Comparison of ENCODE assay signal across 21 cellular contexts in the genomic region with DNA sequence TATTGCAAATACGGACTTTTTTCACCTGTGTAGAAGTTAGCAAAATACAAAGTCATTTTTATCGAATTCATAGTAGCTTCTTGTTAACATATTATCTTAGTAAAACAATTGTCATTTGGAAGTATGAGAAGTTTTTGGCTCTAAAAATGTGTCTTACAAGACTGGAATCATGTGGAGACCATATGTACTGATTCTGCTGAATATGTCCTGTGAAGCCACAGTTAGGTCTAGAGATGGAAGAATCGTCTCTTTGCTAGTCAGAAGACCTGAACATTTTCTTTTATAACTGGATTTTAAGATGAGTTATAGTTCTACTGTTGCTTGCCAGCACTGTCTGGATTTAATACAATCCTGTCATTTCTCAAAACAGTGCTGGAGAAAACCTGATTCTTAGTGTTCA. TPM values are rescaled to one million over a fixed set of nuclear protein-coding genes. Genes with fewer than 3 reads are reported as not detected.
DNase-seq lines count a peak whose midpoint lies in the region; ATAC-seq and TF ChIP-seq lines count a peak whose summit lies in the region.
"Had no signal": no experiment of that assay in that cellular context is flagged by ENCODE, and none has a peak within 500 bp of the region (broad histone marks: within the 10 kb centered on the region; RNA-seq: fewer than 3 reads in every experiment).

No MANE protein-coding gene starts in this region.

- H3K27me3 Mint-ChIP-seq in MCF 10A (ENCODE audit: insufficient read depth, unreplicated experiment): no peaks in the 10 kb centered on the region
- H3K27me3 Mint-ChIP-seq: CD4-positive, alpha-beta memory T cell; IgD-negative memory B cell had no signal

- intact Hi-C loops in MCF 10A (cut with micrococcal nuclease) (loop anchor here (5.0 kb wide), 1 partner anchor 77 kb away; a partner anchor contains a TSS), breast epithelium (cut with DNase I; ENCODE audit: low total_unique reads) (no loop called here), left ventricle myocardium superior (cut with micrococcal nuclease) (no loop called here)

- no peaks in the 10 kb centered on the region for H3K36me3 ChIP-seq in breast epithelium
- H3K36me3 ChIP-seq in adipocyte (ENCODE audit: control insufficient read depth, insufficient read depth, low read length, severe bottlenecking): peaks cover 98% of the 10 kb centered on the region

- CTCF ChIA-PET in MCF 10A (lab: Yijun Ruan, JAX): interaction anchor here (1.2 kb wide), 1 partner anchor 78 kb away, joined by 3 read pairs; no protein-coding TSS in a partner anchor

- peaks cover 100% of the 10 kb centered on the region for H3K36me3 Mint-ChIP-seq in MCF 10A (ENCODE audit: insufficient read depth, unreplicated experiment)

- peak overlapping the region; percentile 17 for H3K9ac ChIP-seq in adipocyte (ENCODE audit: low read length)

- no peak overlapping the region for H3K27ac ChIP-seq in breast epithelium
- H3K27ac ChIP-seq: SJCRH30 had no signal

- peak overlapping the region; percentile 5 for H3K27ac Mint-ChIP-seq in MCF 10A (ENCODE audit: low read depth, unreplicated experiment)

- peaks cover 17% of the 10 kb centered on the region for H3K4me1 Mint-ChIP-seq in MCF 10A (ENCODE audit: insufficient read depth, unreplicated experiment)

- no peaks in the 10 kb centered on the region for H3K4me1 ChIP-seq in breast epithelium
- no peaks in the 10 kb centered on the region for H3K4me1 ChIP-seq in adipocyte (ENCODE audit: control insufficient read depth, insufficient read depth, low read length)
- H3K4me1 ChIP-seq: SJCRH30 had no signal

- H3K4me3 Mint-ChIP-seq in MCF 10A (ENCODE audit: unreplicated experiment): no peak overlapping the region
- H3K4me3 Mint-ChIP-seq: CD4-positive, alpha-beta memory T cell; H9; IgD-negative memory B cell had no signal

- DNase-seq in MCF 10A (ENCODE audit: unreplicated experiment): no peak
- no peak for DNase-seq in breast epithelium (ENCODE audit: low spot score in 2 of 2)
- DNase-seq in adipocyte (ENCODE audit: low read depth): no peak
- peak; percentile 32 for DNase-seq in fibroblast of peridontal ligament (ENCODE audit: extremely low read depth)
- peak; percentile 35 for DNase-seq in superior temporal gyrus (ENCODE audit: extremely low spot score)
- DNase-seq in left ventricle myocardium superior: no peak
- no peak for DNase-seq in COLO829 (ENCODE audit: low spot score)
- DNase-seq: 8988T; BE2C; CD4-positive, alpha-beta memory T cell; H9; Karpas-422; MG63; NCI-H1092 treated with DMSO at 0.1 percent for 48 hours; NCI-H2081; NCI-H446 treated with DMSO at 0.1 percent for 48 hours; NCI-H69; SJCRH30 had no signal

- TF ChIP-seq POLR2A in breast epithelium (IDR thresholded peaks at IDR 0.05) (no peak), GM18505 (IDR thresholded peaks at IDR 0.05; ENCODE audit: borderline replicate concordance, extremely low read depth, insufficient read depth, insufficient read length) (no peak)

- no peaks in the 10 kb centered on the region for H3K9me3 Mint-ChIP-seq in MCF 10A (ENCODE audit: unreplicated experiment)
- H3K9me3 Mint-ChIP-seq: CD4-positive, alpha-beta memory T cell; H9; IgD-negative memory B cell had no signal

- H3K4me3 ChIP-seq in breast epithelium: no peak overlapping the region
- H3K4me3 ChIP-seq in adipocyte (ENCODE audit: low read length): no peak overlapping the region
- H3K4me3 ChIP-seq: MG63, SJCRH30 had no signal

- no TSS peak for BruUV-seq in MCF 10A (replicated peaks; lab: Mats Ljungman, UMichigan)

- POLR2A ChIA-PET in MCF 10A (lab: Yijun Ruan, JAX): interaction anchor here (0.8 to 2.4 kb wide), 4 partner anchors 12 to 29 kb away, joined by 4 to 8 read pairs (median 6); a partner anchor contains a TSS

- no peak for TF ChIP-seq CTCF in MCF 10A (IDR thresholded peaks at IDR 0.05; ENCODE audit: unreplicated experiment)
- no peak for TF ChIP-seq CTCF in breast epithelium (IDR thresholded peaks at IDR 0.05)

- H3K27me3 ChIP-seq in breast epithelium: no peaks in the 10 kb centered on the region
- no peaks in the 10 kb centered on the region for H3K27me3 ChIP-seq in adipocyte (replicated peaks; ENCODE audit: control insufficient read depth, insufficient read depth, low read length)
- H3K27me3 ChIP-seq: BE2C, MG63, SJCRH30 had no signal

- H3K9me3 ChIP-seq in breast epithelium: no peaks in the 10 kb centered on the region
- H3K9me3 ChIP-seq in adipocyte (ENCODE audit: control insufficient read depth, low read length): no peaks in the 10 kb centered on the region
- H3K9me3 ChIP-seq: BE2C, MG63, SJCRH30 had no signal

- no peak for ATAC-seq in left ventricle myocardium superior
- no peak for ATAC-seq in GM18505 (IDR thresholded peaks at IDR 0.05; ENCODE audit: unreplicated experiment)
- ATAC-seq: Panc1 had no signal

RNA-seq across cellular contexts. Expression of a gene that starts 29.0 kb away (rescaled TPM):
- total RNA-seq in MCF 10A (2022) (110 and 119 TPM in 2 replicates), breast epithelium (100 to 1,000 TPM; 165 to 386 (median 204) TPM), left ventricle myocardium superior (35.9 TPM)

Comparison
In these comparisons a context has a peak if more than half of its experiments do, and no peak if none do; other contexts are left out.
1. DNase-seq: peak in fibroblast of peridontal ligament (single experiment) and superior temporal gyrus (single experiment); none in MCF 10A (single experiment), breast epithelium (0 of 2), adipocyte (single experiment), left ventricle myocardium superior (single experiment) and COLO829 (single experiment).